26 cellular contexts compared by ENCODE assay signal in the genomic region with DNA sequence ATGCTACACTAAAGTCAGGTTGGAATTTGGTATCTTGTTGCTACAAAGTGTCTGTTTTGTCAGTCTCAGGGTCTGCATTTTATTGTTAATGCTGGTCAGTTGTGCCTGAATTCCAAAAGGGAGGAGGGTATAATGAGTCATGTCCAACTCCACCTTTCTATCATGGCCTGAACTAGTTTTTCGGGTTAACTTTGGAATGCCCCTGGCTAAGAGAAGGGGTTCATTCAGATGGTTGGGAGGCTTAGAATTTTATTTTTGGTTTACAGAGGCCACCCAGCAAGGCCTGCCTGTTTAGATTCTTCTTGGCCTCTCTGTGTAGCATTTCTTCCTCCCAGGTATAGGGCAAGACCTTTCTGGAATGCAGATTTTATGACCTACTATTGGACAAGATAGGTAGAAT.
DNase-seq lines count a peak whose midpoint lies in the region; ATAC-seq and TF ChIP-seq lines count a peak whose summit lies in the region.
"Had no signal": no experiment of that assay in that cellular context is flagged by ENCODE, and none has a peak within 500 bp of the region (broad histone marks: within the 10 kb centered on the region; RNA-seq: fewer than 3 reads in every experiment).

No MANE protein-coding gene starts in this region.

- no peak overlapping the region for H3K4ac ChIP-seq in trophoblast cell (ENCODE audit: low read depth, low read length)

- H3K9me3 ChIP-seq in HUES48 (ENCODE audit: control insufficient read depth, insufficient read depth, low read length) (peaks cover 3% of the 10 kb centered on the region; the same call in 1 of the 2 replicates), RWPE2 (ENCODE audit: severe bottlenecking) (no peaks in the 10 kb centered on the region), trophoblast cell (ENCODE audit: insufficient read depth, low read depth, low read length) (peaks cover 4% of the 10 kb centered on the region)
- H3K9me3 ChIP-seq: A549, MG63, Peyer's patch, SK-N-SH had no signal

- TF ChIP-seq CTCF in RWPE2 (IDR thresholded peaks at IDR 0.05; ENCODE audit: poor library complexity, severe bottlenecking): no peak

- no peak overlapping the region for H2BK12ac ChIP-seq in trophoblast cell (ENCODE audit: low read length)

- H3K4me3 Mint-ChIP-seq in stimulated activated naive B cell treated with anti-CD40 and anti-IgM and Interleukin-4, amounts not matched to agents 10 μg/mL and 1 μg/mL and 100 μg/mL, for 72 hours: no peak overlapping the region
- H3K4me3 Mint-ChIP-seq: CD4-positive, alpha-beta memory T cell had no signal

- peak overlapping the region; percentile 100 for H2BK5ac ChIP-seq in trophoblast cell (ENCODE audit: low read depth, low read length, poor library complexity)

- ATAC-seq in RWPE2 (ENCODE audit: low read depth): peak; percentile 61; the same call in 2 of the 3 replicates
- no peak for ATAC-seq in HG03135 (IDR thresholded peaks at IDR 0.05; ENCODE audit: unreplicated experiment)
- no peak for ATAC-seq in HG03280 (IDR thresholded peaks at IDR 0.05; ENCODE audit: unreplicated experiment)
- no peak for ATAC-seq in stimulated activated naive B cell treated with anti-CD40 and anti-IgM and Interleukin-4, amounts not matched to agents 10 μg/mL and 1 μg/mL and 100 μg/mL, for 72 hours (replicated peaks)
- ATAC-seq: A549, K562 had no signal

- no peaks in the 10 kb centered on the region for H3K27me3 Mint-ChIP-seq in stimulated activated naive B cell treated with anti-CD40 and anti-IgM and Interleukin-4, amounts not matched to agents 10 μg/mL and 1 μg/mL and 100 μg/mL, for 72 hours

- H3K4me2 ChIP-seq in trophoblast cell (ENCODE audit: low read length): peak overlapping the region; percentile 27
- H3K4me2 ChIP-seq: A549, SK-N-SH had no signal

- H3K4me1 ChIP-seq in HUES48 (ENCODE audit: control insufficient read depth, insufficient read depth, low read length) (no peaks in the 10 kb centered on the region), RWPE2 (ENCODE audit: insufficient read depth, poor library complexity, severe bottlenecking) (peaks cover 4% of the 10 kb centered on the region), trophoblast cell (ENCODE audit: control insufficient read depth in 1 of 2, insufficient read depth in 2 of 2, low read length in 2 of 2) (peaks cover 11 to 17% of the 10 kb centered on the region in 2 experiments)
- H3K4me1 ChIP-seq: Peyer's patch had no signal

- H3K18ac ChIP-seq in trophoblast cell (ENCODE audit: low read length): no peak overlapping the region

- no peak overlapping the region for H3K14ac ChIP-seq in trophoblast cell (ENCODE audit: low read length)

- H3K36me3 Mint-ChIP-seq in stimulated activated naive B cell treated with anti-CD40 and anti-IgM and Interleukin-4, amounts not matched to agents 10 μg/mL and 1 μg/mL and 100 μg/mL, for 72 hours: no peaks in the 10 kb centered on the region
- H3K36me3 Mint-ChIP-seq: CD4-positive, alpha-beta memory T cell had no signal

- H3K27ac ChIP-seq in HUES48 (ENCODE audit: low read depth, low read length) (peak overlapping the region; percentile 50), RWPE2 (ENCODE audit: poor library complexity, severe bottlenecking) (no peak overlapping the region), epithelial cell of prostate (peak overlapping the region; percentile 4), trophoblast cell (ENCODE audit: low read depth, low read length) (peak overlapping the region; percentile 100)
- H3K27ac ChIP-seq: A549, Peyer's patch had no signal

- peaks cover 2 to 11% of the 10 kb centered on the region in 2 donors for H3K9me3 Mint-ChIP-seq in stimulated activated naive B cell treated with anti-CD40 and anti-IgM and Interleukin-4, amounts not matched to agents 10 μg/mL and 1 μg/mL and 100 μg/mL, for 72 hours

- H4K8ac ChIP-seq in trophoblast cell (ENCODE audit: low read depth, low read length): no peak overlapping the region

- peaks cover 50% of the 10 kb centered on the region for H3K79me1 ChIP-seq in trophoblast cell (ENCODE audit: low read length)

- peak overlapping the region; percentile 100 for H4K91ac ChIP-seq in trophoblast cell (ENCODE audit: low read depth, low read length)

- no peak overlapping the region for H2AK5ac ChIP-seq in trophoblast cell (ENCODE audit: low read length)

- H2AFZ ChIP-seq in trophoblast cell (ENCODE audit: insufficient read depth, low read length, poor library complexity): no peak overlapping the region

- H3K23ac ChIP-seq in trophoblast cell (ENCODE audit: low read length): no peak overlapping the region

- peaks cover 4% of the 10 kb centered on the region for H3K79me2 ChIP-seq in trophoblast cell (ENCODE audit: control insufficient read depth, insufficient read depth, low read length, poor library complexity)

- WGBS in trophoblast cell (ENCODE audit: extremely low coverage, insufficient coverage, insufficient read length): no CpG with 5 or more reads among the region's 1 CpG

- no peak overlapping the region for H4K12ac ChIP-seq in trophoblast cell (ENCODE audit: low read depth, low read length)

- no peaks in the 10 kb centered on the region for H3K4me1 Mint-ChIP-seq in stimulated activated naive B cell treated with anti-CD40 and anti-IgM and Interleukin-4, amounts not matched to agents 10 μg/mL and 1 μg/mL and 100 μg/mL, for 72 hours

- H3K4me3 ChIP-seq in HUES48 (ENCODE audit: low read depth, low read length): no peak overlapping the region
- H3K4me3 ChIP-seq in RWPE2 (ENCODE audit: severe bottlenecking): no peak overlapping the region
- H3K4me3 ChIP-seq in trophoblast cell (ENCODE audit: low read depth, low read length): no peak overlapping the region
- H3K4me3 ChIP-seq: A549, K562, MG63, Peyer's patch had no signal

- H3K36me3 ChIP-seq in HUES48 (ENCODE audit: control insufficient read depth, insufficient read depth, low read length) (no peaks in the 10 kb centered on the region), RWPE2 (ENCODE audit: low read depth) (no peaks in the 10 kb centered on the region), trophoblast cell (ENCODE audit: control insufficient read depth in 1 of 2, insufficient read depth in 2 of 2, low read length in 2 of 2) (no peaks in the 10 kb centered on the region)
- H3K36me3 ChIP-seq: MG63, Peyer's patch had no signal

- H3K27ac Mint-ChIP-seq in stimulated activated naive B cell treated with anti-CD40 and anti-IgM and Interleukin-4, amounts not matched to agents 10 μg/mL and 1 μg/mL and 100 μg/mL, for 72 hours: no peak overlapping the region
- H3K27ac Mint-ChIP-seq: CD4-positive, alpha-beta memory T cell had no signal

- DNase-seq in RWPE2 (ENCODE audit: low spot score) (no peak), epithelial cell of prostate (ENCODE audit: low read depth, low spot score) (no peak), trophoblast cell (peak; percentile 65 to 89), SW 1271 (lab: John Stamatoyannopoulos, UW) (no peak)
- DNase-seq in stimulated activated naive B cell treated with anti-CD40 and anti-IgM and Interleukin-4, amounts not matched to agents 10 μg/mL and 1 μg/mL and 100 μg/mL, for 72 hours: no peak
- DNase-seq: C1 segment of cervical spinal cord; CD4-positive, alpha-beta memory T cell; COR-L47; EL; GF-D8; HCEC 1CT; MG63; NCI-H1105 treated with DMSO at 0.1 percent for 48 hours; NCI-H146; NCI-H2029 treated with DMSO at 0.1 percent for 48 hours; NCI-H446 treated with DMSO at 0.1 percent for 48 hours; NCI-H526; NCI-H82; NK-92 treated with Interleukin-12 subunit alpha and Interleukin-12 subunit beta, amount 100 ng/mL, for 24 hours; Peyer's patch; SK-N-SH had no signal

- H3K27me3 ChIP-seq in HUES48 (ENCODE audit: control insufficient read depth, insufficient read depth, low read length) (no peaks in the 10 kb centered on the region), RWPE2 (ENCODE audit: insufficient read depth, poor library complexity, severe bottlenecking) (no peaks in the 10 kb centered on the region), trophoblast cell (ENCODE audit: insufficient read depth, low read length) (no peaks in the 10 kb centered on the region)
- H3K27me3 ChIP-seq: MG63, Peyer's patch had no signal

- no peak overlapping the region for H2BK120ac ChIP-seq in trophoblast cell (ENCODE audit: insufficient read depth, low read length, poor library complexity)

- H3K9ac ChIP-seq in HUES48 (ENCODE audit: low read depth, low read length) (no peak overlapping the region), trophoblast cell (ENCODE audit: low read length) (no peak overlapping the region)
- H3K9ac ChIP-seq: SK-N-SH had no signal

Comparison
In these comparisons a context has a peak if more than half of its experiments do, and no peak if none do; other contexts are left out.
1. DNase-seq: peak in trophoblast cell (2 of 2); none in RWPE2 (single experiment), epithelial cell of prostate (single experiment), stimulated activated naive B cell treated with anti-CD40 and anti-IgM and Interleukin-4, amounts not matched to agents 10 μg/mL and 1 μg/mL and 100 μg/mL, for 72 hours (single experiment) and SW 1271 (0 of 2).